In genomic region chr21:44711327-44712202, GRCh38 we compare ENCODE assay signal across 12 cellular contexts. TPM values are rescaled to one million over a fixed set of nuclear protein-coding genes. Genes with fewer than 3 reads are reported as not detected.
DNase-seq lines count a peak whose midpoint lies in the region; ATAC-seq and TF ChIP-seq lines count a peak whose summit lies in the region.
"Had no signal": no experiment of that assay in that cellular context is flagged by ENCODE, and none has a peak within 500 bp of the region (broad histone marks: within the 10 kb centered on the region; RNA-seq: fewer than 3 reads in every experiment).

Gene TSPEAR, minus strand, starts transcription at chr21:44711572. Its CDS starts 58 bp downstream, at chr21:44711514.

- CTCF ChIA-PET in activated CD8-positive, alpha-beta memory T cell treated with anti-CD3 and anti-CD28 coated beads, Interleukin-2, amount 10 ng/mL, durations not matched to agents 7 days and 5 days (lab: Charles Lee), result no interaction called here
- CTCF ChIA-PET in naive thymus-derived CD4-positive, alpha-beta T cell (lab: Charles Lee), result interaction anchor here (1.1 kb wide), 1 partner anchor 31 kb away, joined by 4 read pairs; no protein-coding TSS in a partner anchor

- H3K36me3 Mint-ChIP-seq in activated CD8-positive, alpha-beta memory T cell treated with anti-CD3 and anti-CD28 coated beads, Interleukin-2, amount 10 ng/mL, durations not matched to agents 7 days and 5 days, result no peaks in the 10 kb centered on the region
- H3K36me3 Mint-ChIP-seq in naive thymus-derived CD4-positive, alpha-beta T cell, result peaks cover 0 to 9% (median 5%) of the 10 kb centered on the region in 5 donors

- H3K4me1 Mint-ChIP-seq in activated CD8-positive, alpha-beta memory T cell treated with anti-CD3 and anti-CD28 coated beads, Interleukin-2, amount 10 ng/mL, durations not matched to agents 7 days and 5 days, result peaks cover 8% of the 10 kb centered on the region
- peaks cover 13 to 52% (median 27%) of the 10 kb centered on the region in 7 donors for H3K4me1 Mint-ChIP-seq in naive thymus-derived CD4-positive, alpha-beta T cell

- H3K27me3 ChIP-seq in naive thymus-derived CD4-positive, alpha-beta T cell (ENCODE audit: control insufficient read depth in 2 of 2, insufficient read depth in 2 of 2, low read length in 2 of 2), result peaks cover 8 to 26% of the 10 kb centered on the region in 2 donors
- H3K27me3 ChIP-seq: ovary had no signal

- no peak within 1 kb of the TSS for H3K27ac Mint-ChIP-seq in activated CD8-positive, alpha-beta memory T cell treated with anti-CD3 and anti-CD28 coated beads, Interleukin-2, amount 10 ng/mL, durations not matched to agents 7 days and 5 days
- H3K27ac Mint-ChIP-seq in naive thymus-derived CD4-positive, alpha-beta T cell, result peak within 1 kb of the TSS in 2 of 9 donors; percentile 18 to 62
- H3K27ac Mint-ChIP-seq: activated CD8-positive, alpha-beta T cell treated with anti-CD3 and anti-CD28 coated beads, Interleukin-2, amount 10 ng/mL, durations not matched to agents 7 days and 5 days had no signal

- H3K9me3 Mint-ChIP-seq in activated CD8-positive, alpha-beta memory T cell treated with anti-CD3 and anti-CD28 coated beads, Interleukin-2, amount 10 ng/mL, durations not matched to agents 7 days and 5 days (ENCODE audit: low read depth), result no peaks in the 10 kb centered on the region
- peaks cover 0 to 12% (median 6%) of the 10 kb centered on the region in 11 donors for H3K9me3 Mint-ChIP-seq in naive thymus-derived CD4-positive, alpha-beta T cell

- intact Hi-C loops in naive thymus-derived CD4-positive, alpha-beta T cell (cut with micrococcal nuclease), result loop anchor here in 1 of 2 donors (5.0 kb wide), 2 partner anchors 94 to 129 kb away; partner anchors contain the start of gene KRTAP10-5

- peaks cover 0 to 2% (median 0%) of the 10 kb centered on the region in 3 experiments for H3K9me3 ChIP-seq in naive thymus-derived CD4-positive, alpha-beta T cell (ENCODE audit: control insufficient read depth in 2 of 3, low read length in 3 of 3)

- in situ Hi-C loops in GM13977 (cut with MboI; ENCODE audit: low pct_unique_long_range_greater_than_20kb, low sequenced_read_pairs, unreplicated experiment), result loop anchor here (10.0 kb wide), 1 partner anchor 63 kb away; no protein-coding TSS in a partner anchor

- ATAC-seq in activated CD8-positive, alpha-beta memory T cell treated with anti-CD3 and anti-CD28 coated beads, Interleukin-2, amount 10 ng/mL, durations not matched to agents 7 days and 5 days, result no peak
- no peak for ATAC-seq in naive thymus-derived CD4-positive, alpha-beta T cell
- ATAC-seq: activated CD8-positive, alpha-beta T cell treated with anti-CD3 and anti-CD28 coated beads, Interleukin-2, amount 10 ng/mL, durations not matched to agents 7 days and 5 days had no signal

- no peak within 1 kb of the TSS for H3K27ac ChIP-seq in naive thymus-derived CD4-positive, alpha-beta T cell (ENCODE audit: low read depth, low read length)
- H3K27ac ChIP-seq: ovary had no signal

- H3K36me3 ChIP-seq in naive thymus-derived CD4-positive, alpha-beta T cell (ENCODE audit: control insufficient read depth in 2 of 3, insufficient read depth in 3 of 3, low read length in 3 of 3), result no peaks in the 10 kb centered on the region
- H3K36me3 ChIP-seq: ovary had no signal

- POLR2A ChIA-PET in naive thymus-derived CD4-positive, alpha-beta T cell (lab: Charles Lee), result interaction anchor here (0.6 kb wide), 1 partner anchor 14 kb away, joined by 4 read pairs; no protein-coding TSS in a partner anchor

- H3K4me1 ChIP-seq in naive thymus-derived CD4-positive, alpha-beta T cell (ENCODE audit: control insufficient read depth in 2 of 2, insufficient read depth in 2 of 2, low read length in 2 of 2), result peaks cover 25 to 34% of the 10 kb centered on the region in 2 donors

- H3K4me3 Mint-ChIP-seq in activated CD8-positive, alpha-beta memory T cell treated with anti-CD3 and anti-CD28 coated beads, Interleukin-2, amount 10 ng/mL, durations not matched to agents 7 days and 5 days, result no peak within 1 kb of the TSS
- H3K4me3 Mint-ChIP-seq in naive thymus-derived CD4-positive, alpha-beta T cell, result peak within 1 kb of the TSS in 9 of 10 donors; percentile 38 to 80 (median 73)
- H3K4me3 Mint-ChIP-seq: activated CD8-positive, alpha-beta T cell treated with anti-CD3 and anti-CD28 coated beads, Interleukin-2, amount 10 ng/mL, durations not matched to agents 7 days and 5 days had no signal

- peaks cover 86% of the 10 kb centered on the region for H3K27me3 Mint-ChIP-seq in activated CD8-positive, alpha-beta memory T cell treated with anti-CD3 and anti-CD28 coated beads, Interleukin-2, amount 10 ng/mL, durations not matched to agents 7 days and 5 days
- peaks cover 56 to 92% (median 67%) of the 10 kb centered on the region in 5 donors for H3K27me3 Mint-ChIP-seq in naive thymus-derived CD4-positive, alpha-beta T cell

- H3K4me3 ChIP-seq in naive thymus-derived CD4-positive, alpha-beta T cell (ENCODE audit: low read length), result peak within 1 kb of the TSS; percentile 5
- H3K4me3 ChIP-seq: ovary had no signal

- DNase-seq in DMS53 (lab: John Stamatoyannopoulos, UW) (peak; percentile 84), NCI-H1417 (lab: John Stamatoyannopoulos, UW) (peak; percentile 86 to 96 (median 96)), hippocampal formation (lab: John Stamatoyannopoulos, UW) (no peak), GM13977 (ENCODE audit: low spot score) (no peak), GM10266 (ENCODE audit: extremely low spot score) (no peak), cerebellum (ENCODE audit: low spot score) (no peak)
- peak; percentile 30 for DNase-seq in activated CD8-positive, alpha-beta memory T cell treated with anti-CD3 and anti-CD28 coated beads, Interleukin-2, amount 10 ng/mL, durations not matched to agents 7 days and 5 days
- DNase-seq in naive thymus-derived CD4-positive, alpha-beta T cell, result no peak
- DNase-seq: activated CD8-positive, alpha-beta T cell treated with anti-CD3 and anti-CD28 coated beads, Interleukin-2, amount 10 ng/mL, durations not matched to agents 7 days and 5 days; central memory CD4-positive, alpha-beta T cell had no signal

- TF ChIP-seq CTCF in GM13977 (IDR thresholded peaks at IDR 0.05; ENCODE audit: extremely low read depth, insufficient read depth, missing control alignments) (no peak), GM10266 (IDR thresholded peaks at IDR 0.05; ENCODE audit: control insufficient read depth, insufficient read depth, low read depth, missing control alignments) (no peak)

RNA-seq across cellular contexts. Expression of gene TSPEAR, which starts in this region (rescaled TPM):
- not detected for total RNA-seq in activated CD8-positive, alpha-beta memory T cell treated with anti-CD3 and anti-CD28 coated beads, Interleukin-2, amount 10 ng/mL, durations not matched to agents 7 days and 5 days
- not detected for total RNA-seq in naive thymus-derived CD4-positive, alpha-beta T cell
- polyA plus RNA-seq in naive thymus-derived CD4-positive, alpha-beta T cell, result under 1 TPM in 1 of 2 donors, not detected in 1; 0.07 TPM
- total RNA-seq in cerebellum, result 0.09 TPM
- total RNA-seq: activated CD8-positive, alpha-beta T cell treated with anti-CD3 and anti-CD28 coated beads, Interleukin-2, amount 10 ng/mL, durations not matched to agents 7 days and 5 days; OCI-LY7 had no signal

Comparison
In these comparisons a context has a peak if more than half of its experiments do, and no peak if none do; other contexts are left out.
1. Peak in DNase-seq in activated CD8-positive, alpha-beta memory T cell treated with anti-CD3 and anti-CD28 coated beads, Interleukin-2, amount 10 ng/mL, durations not matched to agents 7 days and 5 days; RNA of the gene not detected or under 1 TPM.
2. DNase-seq: peak in DMS53 (single experiment) and NCI-H1417 (3 of 3); none in naive thymus-derived CD4-positive, alpha-beta T cell (0 of 9), hippocampal formation (0 of 2), GM13977 (single experiment), GM10266 (single experiment) and cerebellum (single experiment).